ENCODE assay signal across 8 cellular contexts in genomic region chr22:21568207-21569075, GRCh38. TPM values are rescaled to one million over a fixed set of nuclear protein-coding genes. Genes with fewer than 3 reads are reported as not detected.
DNase-seq lines count a peak whose midpoint lies in the region; FAIRE-seq and TF ChIP-seq lines count a peak whose summit lies in the region.

No MANE protein-coding gene starts in this region.

- H3F3A ChIP-seq in MM.1S (ENCODE audit: insufficient read depth, low read length) = no peaks in the 10 kb centered on the region

- H4K20me1 ChIP-seq in MM.1S (ENCODE audit: insufficient read depth, low read length) = peaks cover 41% of the 10 kb centered on the region

- peaks cover 62% of the 10 kb centered on the region for H3K79me2 ChIP-seq in MM.1S (ENCODE audit: low read length)

- H3K27me3 ChIP-seq in MM.1S (replicated peaks; ENCODE audit: insufficient read depth, low read length) (no peaks in the 10 kb centered on the region), right atrium auricular region (no peaks in the 10 kb centered on the region), sigmoid colon (no peaks in the 10 kb centered on the region)

- peaks cover 4% of the 10 kb centered on the region for H3K36me3 Mint-ChIP-seq in activated naive CD4-positive, alpha-beta T cell treated with anti-CD3 and anti-CD28 coated beads, Interleukin-2, amount 50 U/mL, for 24 hours

- H3K4me1 Mint-ChIP-seq in activated naive CD4-positive, alpha-beta T cell treated with anti-CD3 and anti-CD28 coated beads, Interleukin-2, amount 50 U/mL, for 24 hours = peaks cover 47% of the 10 kb centered on the region

- H3K9me3 Mint-ChIP-seq in activated naive CD4-positive, alpha-beta T cell treated with anti-CD3 and anti-CD28 coated beads, Interleukin-2, amount 50 U/mL, for 24 hours = no peaks in the 10 kb centered on the region

- 1% methylated on average over 34 of the region's 34 CpGs for WGBS in sigmoid colon, 2 donors

- no peak for FAIRE-seq in D721Med (lab: Jason Lieb, UNC)

- H3K4me3 Mint-ChIP-seq in activated naive CD4-positive, alpha-beta T cell treated with anti-CD3 and anti-CD28 coated beads, Interleukin-2, amount 50 U/mL, for 24 hours = peak overlapping the region; percentile 95

- intact Hi-C loops in sigmoid colon (cut with DNase I) = loop anchor here (2.0 kb wide), 1 partner anchor 74 kb away; the partner anchor contains the start of gene SDF2L1

- TF ChIP-seq CTCF in 22Rv1 (IDR thresholded peaks at IDR 0.05) (no peak), GM13977 (IDR thresholded peaks at IDR 0.05; ENCODE audit: extremely low read depth, insufficient read depth, missing control alignments) (no peak), MM.1S (IDR thresholded peaks at IDR 0.05; ENCODE audit: low read length) (no peak), right atrium auricular region (IDR thresholded peaks at IDR 0.05) (no peak), sigmoid colon (IDR thresholded peaks at IDR 0.05) (no peak), D721Med (IDR thresholded peaks at IDR 0.05; ENCODE audit: insufficient read depth, missing control alignments) (no peak)

- DNase-seq in GM13977 (ENCODE audit: low spot score) (peak; percentile 42), MM.1S (peak; percentile 43), right atrium auricular region (ENCODE audit: low spot score) (no peak), sigmoid colon (no peak), iPS-NIHi11 (ENCODE audit: low spot score) (no peak), D721Med (ENCODE audit: insufficient read length, low spot score) (no peak)

- H3K4me2 ChIP-seq in MM.1S (ENCODE audit: low read depth, low read length) = peak overlapping the region; percentile 83

- TF ChIP-seq POLR2A in sigmoid colon (IDR thresholded peaks at IDR 0.05) = no peak

- H3K4me3 ChIP-seq in MM.1S (ENCODE audit: low read length) (peak overlapping the region; percentile 98), right atrium auricular region (peak overlapping the region; percentile 70 to 77), sigmoid colon (peak overlapping the region; percentile 85 to 98 (median 93))

- no peaks in the 10 kb centered on the region for H3K9me2 ChIP-seq in MM.1S (replicated peaks; ENCODE audit: insufficient read depth, low read length)

- TF ChIP-seq EP300 in sigmoid colon (IDR thresholded peaks at IDR 0.05) = no peak

- H3K36me3 ChIP-seq in MM.1S (replicated peaks; ENCODE audit: insufficient read depth, low read length) (no peaks in the 10 kb centered on the region), right atrium auricular region (no peaks in the 10 kb centered on the region), sigmoid colon (no peaks in the 10 kb centered on the region)

- peaks cover 20% of the 10 kb centered on the region for H3K4me1 ChIP-seq in MM.1S (ENCODE audit: low read length)
- H3K4me1 ChIP-seq in right atrium auricular region = peaks cover 0 to 44% of the 10 kb centered on the region in 2 donors
- peaks cover 0 to 52% (median 49%) of the 10 kb centered on the region in 4 donors for H3K4me1 ChIP-seq in sigmoid colon

- H3K9ac ChIP-seq in MM.1S (ENCODE audit: low read length) = peak overlapping the region; percentile 96

- no peaks in the 10 kb centered on the region for H3K9me3 ChIP-seq in MM.1S (replicated peaks; ENCODE audit: insufficient read depth, low read length)
- no peaks in the 10 kb centered on the region for H3K9me3 ChIP-seq in right atrium auricular region
- H3K9me3 ChIP-seq in sigmoid colon = no peaks in the 10 kb centered on the region

- in situ Hi-C loops in GM13977 (cut with MboI; ENCODE audit: low pct_unique_long_range_greater_than_20kb, low sequenced_read_pairs, unreplicated experiment) = no loop called here

- peak overlapping the region; percentile 10; the same call in 1 of the 2 replicates for H2AFZ ChIP-seq in MM.1S (ENCODE audit: low read length)

- no peaks in the 10 kb centered on the region for H3K27me3 Mint-ChIP-seq in activated naive CD4-positive, alpha-beta T cell treated with anti-CD3 and anti-CD28 coated beads, Interleukin-2, amount 50 U/mL, for 24 hours

- peak overlapping the region; percentile 92 for H3K27ac Mint-ChIP-seq in activated naive CD4-positive, alpha-beta T cell treated with anti-CD3 and anti-CD28 coated beads, Interleukin-2, amount 50 U/mL, for 24 hours

- H3K27ac ChIP-seq in 22Rv1 = peak overlapping the region; percentile 76
- peak overlapping the region; percentile 60; the same call in 1 of the 2 replicates for H3K27ac ChIP-seq in MM.1S (ENCODE audit: low read length)
- H3K27ac ChIP-seq in right atrium auricular region = peak overlapping the region; percentile 87 to 91
- peak overlapping the region; percentile 92 to 94 (median 94) for H3K27ac ChIP-seq in sigmoid colon

RNA-seq across cellular contexts. Expression of gene UBE2L3, which starts 0.9 kb away (rescaled TPM):
- total RNA-seq in right atrium auricular region (10 to 100 TPM; 46.9 to 62.2 TPM), sigmoid colon (10 to 100 TPM; 36.1 to 50.7 (median 43.3) TPM)
- 10 to 100 TPM; 63.7 to 87.2 (median 71.0) TPM for polyA plus RNA-seq in sigmoid colon

RNA-seq across cellular contexts. Expression of gene RIMBP3C, which starts 17.2 kb away (rescaled TPM):
- total RNA-seq in right atrium auricular region (under 1 TPM in 1 of 2 donors, not detected in 1; 0.04 TPM), sigmoid colon (under 1 TPM in 1 of 4 donors, not detected in 3; 0.14 TPM)
- polyA plus RNA-seq in sigmoid colon = under 1 TPM in 1 of 3 donors, not detected in 2; 0.10 TPM

Comparison
In these comparisons a context has a peak if more than half of its experiments do, and no peak if none do; other contexts are left out.
1. DNase-seq: peak in GM13977 (single experiment) and MM.1S (single experiment); none in right atrium auricular region (single experiment), sigmoid colon (single experiment), iPS-NIHi11 (single experiment) and D721Med (single experiment).
2. Peak in every context shown above with its lines, with median percentiles within 50 percentile points of each other: H3K27ac ChIP-seq and H3K4me3 ChIP-seq.